In the genomic region with DNA sequence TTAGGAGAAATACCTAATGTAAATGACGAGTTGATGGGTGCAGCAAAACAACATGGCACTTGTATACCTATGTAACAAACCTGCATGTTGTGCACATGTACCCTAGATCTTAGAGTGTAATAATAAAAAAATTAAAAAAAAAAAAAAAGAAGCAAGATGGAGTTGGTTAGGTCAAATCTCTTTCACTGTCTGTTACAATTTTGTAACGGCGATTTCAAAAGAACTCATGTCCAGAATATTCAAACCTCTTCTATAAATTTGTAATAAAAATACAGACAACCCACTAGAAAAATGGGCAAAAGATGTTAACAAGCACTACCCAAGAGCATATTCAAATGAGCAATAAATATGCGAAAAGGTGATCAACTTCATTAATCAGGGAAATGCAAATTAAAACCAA, we compare ENCODE assay signal across 28 cellular contexts. TPM values are rescaled to one million over a fixed set of nuclear protein-coding genes. Genes with fewer than 3 reads are reported as not detected.
"Had no signal": no experiment of that assay in that cellular context is flagged by ENCODE, and none has a peak within 500 bp of the region (broad histone marks: within the 10 kb centered on the region; RNA-seq: fewer than 3 reads in every experiment).

No MANE protein-coding gene starts in this region.

- ATAC-seq: stimulated activated effector memory CD8-positive, alpha-beta T cell treated with anti-CD3 and anti-CD28 coated beads, Interleukin-12 subunit alpha, Interleukin-12 subunit beta, amount 100 ng/mL, for 72 hours; stimulated activated memory B cell treated with anti-CD40 and anti-IgM and Interleukin-4, amounts not matched to agents 10 μg/mL and 1 μg/mL and 100 μg/mL, for 72 hours; stimulated activated naive B cell treated with anti-CD40 and anti-IgM and Interleukin-4, amounts not matched to agents 10 μg/mL and 1 μg/mL and 100 μg/mL, for 72 hours; stimulated activated naive CD8-positive, alpha-beta T cell treated with anti-CD3 and anti-CD28 coated beads, Interleukin-15, amount 100 ng/mL, for 72 hours; stimulated activated naive CD8-positive, alpha-beta T cell treated with anti-CD3 and anti-CD28 coated beads, Interleukin-15, Interleukin-2, amounts not matched to agents 100 U/mL and 50 U/mL, for 24 hours; upper lobe of right lung had no signal

- H3K27ac ChIP-seq: stomach, suprapubic skin, testis, thoracic aorta, thyroid gland, tibial artery, tibial nerve, transverse colon, upper lobe of left lung, upper lobe of right lung, uterus, vagina had no signal

- DNase-seq: stimulated activated CD4-positive, alpha-beta T cell treated with anti-CD3 and anti-CD28 coated beads, Interleukin-2, amount 100 ng/mL, for 48 hours; stimulated activated CD4-positive, alpha-beta T cell treated with anti-CD3 and anti-CD28 coated beads, Interleukin-4, amount 100 ng/mL, for 1 hour; stimulated activated CD4-positive, alpha-beta T cell treated with anti-CD3 and anti-CD28 coated beads, Interleukin-4, amount 100 ng/mL, for 24 hours; stimulated activated CD4-positive, alpha-beta T cell treated with anti-CD3 and anti-CD28 coated beads, Interleukin-4, amount 100 ng/mL, for 4 hours; stimulated activated CD8-positive, alpha-beta memory T cell treated with anti-CD3 and anti-CD28 coated beads, Interleukin-4, amount 100 ng/mL, for 48 hours; stimulated activated naive B cell treated with anti-CD40 and anti-IgM and Interleukin-4, amounts not matched to agents 10 μg/mL and 1 μg/mL and 100 μg/mL, for 72 hours; stimulated activated naive CD4-positive, alpha-beta T cell; stimulated activated naive CD4-positive, alpha-beta T cell treated with Interleukin-2 at 50 U/mL for 16 hours; stimulated activated naive CD8-positive, alpha-beta T cell treated with anti-CD3 and anti-CD28 coated beads, Interleukin-15, amount 100 ng/mL, for 72 hours; stimulated activated naive CD8-positive, alpha-beta T cell treated with anti-CD3 and anti-CD28 coated beads, Interleukin-15, Interleukin-2, amounts not matched to agents 100 U/mL and 50 U/mL, for 24 hours; stomach; substantia nigra; testis; thyroid gland; tibial artery; transverse colon; trophoblast cell; upper lobe of left lung; upper lobe of right lung; uterus had no signal

- H3K4me3 ChIP-seq: stomach, suprapubic skin, testis, thoracic aorta, thyroid gland, tibial artery, tibial nerve, transverse colon, upper lobe of left lung, upper lobe of right lung, uterus, vagina had no signal

- H3K9me3 ChIP-seq: stomach, suprapubic skin, testis, thoracic aorta, thyroid gland, tibial artery, tibial nerve, transverse colon, upper lobe of left lung, upper lobe of right lung, uterus, vagina had no signal

- H3K36me3 ChIP-seq: stomach, suprapubic skin, thoracic aorta, thyroid gland, tibial artery, tibial nerve, transverse colon, upper lobe of left lung, upper lobe of right lung, uterus, vagina had no signal

- H3K27me3 ChIP-seq: suprapubic skin, testis, thyroid gland, tibial nerve, transverse colon, upper lobe of left lung, upper lobe of right lung, uterus, vagina had no signal

- H3K4me1 ChIP-seq: testis, tibial artery, upper lobe of left lung, upper lobe of right lung, uterus had no signal

- FAIRE-seq: urothelium cell line had no signal

RNA-seq across cellular contexts. Expression of a gene that starts 59.4 kb away (rescaled TPM):
- total RNA-seq: stomach, thoracic aorta, thyroid gland, tibial nerve, transverse colon, urinary bladder, uterus, vagina had no signal
